Comparison of ENCODE assay signal across 8 cellular contexts in genomic region chr3:100492810-100493140, GRCh38. TPM values are rescaled to one million over a fixed set of nuclear protein-coding genes. Genes with fewer than 3 reads are reported as not detected.
A peak's percentile ranks its signal among the peaks of the same experiment; 100 is the strongest.
DNase-seq lines count a peak whose midpoint lies in the region; ATAC-seq lines count a peak whose summit lies in the region.

No MANE protein-coding gene starts in this region.

- no peaks in the 10 kb centered on the region for H3K36me3 ChIP-seq in subcutaneous abdominal adipose tissue (ENCODE audit: control insufficient read depth in 5 of 5, insufficient read depth in 5 of 5, low read length in 5 of 5)

- intact Hi-C loops in activated T-helper 2 cell treated with anti-CD3 and anti-CD28 coated beads, Interferon-gamma antibody, Interleukin-2, Interleukin-4, amounts not matched to agents 10 μg/mL and 5 μg/mL and 100 μg/mL, durations not matched to agents 14 hours and 24 hours and 36 hours (cut with micrococcal nuclease) = loop anchor here (1.0 kb wide), 2 partner anchors 91 to 232 kb away; partner anchors contain the start of genes LNP1, TBC1D23 and TOMM70

- H3K9ac ChIP-seq in subcutaneous abdominal adipose tissue (ENCODE audit: low read length in 5 of 5) = peak overlapping the region; percentile 63 to 87 (median 71)

- ATAC-seq in GM21515 (IDR thresholded peaks at IDR 0.05; ENCODE audit: unreplicated experiment) (no peak), HG02759 (IDR thresholded peaks at IDR 0.05; ENCODE audit: unreplicated experiment) (no peak)

- H3K27me3 Mint-ChIP-seq in activated T-helper 2 cell treated with anti-CD3 and anti-CD28 coated beads, Interferon-gamma antibody, Interleukin-2, Interleukin-4, amounts not matched to agents 10 μg/mL and 5 μg/mL and 100 μg/mL, durations not matched to agents 14 hours and 24 hours and 36 hours (ENCODE audit: low read depth) = peaks cover 32% of the 10 kb centered on the region

- H3K27ac ChIP-seq in subcutaneous abdominal adipose tissue (ENCODE audit: low read depth, low read length) = peak overlapping the region; percentile 64

- peaks cover 0 to 14% (median 11%) of the 10 kb centered on the region in 5 donors for H3K4me1 ChIP-seq in subcutaneous abdominal adipose tissue (ENCODE audit: control insufficient read depth in 5 of 5, insufficient read depth in 5 of 5, low read length in 5 of 5)

- H3K27me3 ChIP-seq in subcutaneous abdominal adipose tissue (ENCODE audit: control insufficient read depth in 5 of 5, insufficient read depth in 4 of 5, low read length in 5 of 5) = no peaks in the 10 kb centered on the region

- H3K9me3 ChIP-seq in iPS-18c (ENCODE audit: control insufficient read depth, insufficient read depth, low read length) (no peaks in the 10 kb centered on the region), subcutaneous abdominal adipose tissue (ENCODE audit: control insufficient read depth in 5 of 5, low read length in 5 of 5) (no peaks in the 10 kb centered on the region)

- H3K27ac Mint-ChIP-seq in activated T-helper 2 cell treated with anti-CD3 and anti-CD28 coated beads, Interferon-gamma antibody, Interleukin-2, Interleukin-4, amounts not matched to agents 10 μg/mL and 5 μg/mL and 100 μg/mL, durations not matched to agents 14 hours and 24 hours and 36 hours = peak overlapping the region; percentile 58

- no peaks in the 10 kb centered on the region for H3K9me3 Mint-ChIP-seq in activated T-helper 2 cell treated with anti-CD3 and anti-CD28 coated beads, Interferon-gamma antibody, Interleukin-2, Interleukin-4, amounts not matched to agents 10 μg/mL and 5 μg/mL and 100 μg/mL, durations not matched to agents 14 hours and 24 hours and 36 hours

- H3K4me3 Mint-ChIP-seq in activated T-helper 2 cell treated with anti-CD3 and anti-CD28 coated beads, Interferon-gamma antibody, Interleukin-2, Interleukin-4, amounts not matched to agents 10 μg/mL and 5 μg/mL and 100 μg/mL, durations not matched to agents 14 hours and 24 hours and 36 hours (ENCODE audit: low read depth) = peak overlapping the region; percentile 87

- peaks cover 8% of the 10 kb centered on the region for H3K4me1 Mint-ChIP-seq in activated T-helper 2 cell treated with anti-CD3 and anti-CD28 coated beads, Interferon-gamma antibody, Interleukin-2, Interleukin-4, amounts not matched to agents 10 μg/mL and 5 μg/mL and 100 μg/mL, durations not matched to agents 14 hours and 24 hours and 36 hours (ENCODE audit: low read depth)

- H3K4me3 ChIP-seq in iPS-18c (ENCODE audit: insufficient read depth, low read depth, low read length) (peak overlapping the region; percentile 70; the same call in 1 of the 2 replicates), subcutaneous abdominal adipose tissue (ENCODE audit: low read depth in 1 of 5, low read length in 5 of 5) (peak overlapping the region; percentile 66 to 84 (median 71))

- peak; percentile 20 for DNase-seq in NCI-H1092 treated with DMSO at 0.1 percent for 48 hours (lab: John Stamatoyannopoulos, UW)
- DNase-seq in NCI-H1092 (lab: John Stamatoyannopoulos, UW) = no peak
- no peak for DNase-seq in activated T-helper 2 cell treated with anti-CD3 and anti-CD28 coated beads, Interferon-gamma antibody, Interleukin-2, Interleukin-4, amounts not matched to agents 10 μg/mL and 5 μg/mL and 100 μg/mL, durations not matched to agents 14 hours and 24 hours and 36 hours (ENCODE audit: low spot score)
- no peak for DNase-seq in putamen (ENCODE audit: low spot score)

- H3K36me3 Mint-ChIP-seq in activated T-helper 2 cell treated with anti-CD3 and anti-CD28 coated beads, Interferon-gamma antibody, Interleukin-2, Interleukin-4, amounts not matched to agents 10 μg/mL and 5 μg/mL and 100 μg/mL, durations not matched to agents 14 hours and 24 hours and 36 hours (ENCODE audit: low read depth) = no peaks in the 10 kb centered on the region

RNA-seq across cellular contexts. Expression of gene TMEM45A, which starts 0.4 kb away (rescaled TPM):
- total RNA-seq in activated T-helper 2 cell treated with anti-CD3 and anti-CD28 coated beads, Interferon-gamma antibody, Interleukin-2, Interleukin-4, amounts not matched to agents 10 μg/mL and 5 μg/mL and 100 μg/mL, durations not matched to agents 14 hours and 24 hours and 36 hours = 0.96 and 1.1 TPM in 2 replicates
